In the genomic region with DNA sequence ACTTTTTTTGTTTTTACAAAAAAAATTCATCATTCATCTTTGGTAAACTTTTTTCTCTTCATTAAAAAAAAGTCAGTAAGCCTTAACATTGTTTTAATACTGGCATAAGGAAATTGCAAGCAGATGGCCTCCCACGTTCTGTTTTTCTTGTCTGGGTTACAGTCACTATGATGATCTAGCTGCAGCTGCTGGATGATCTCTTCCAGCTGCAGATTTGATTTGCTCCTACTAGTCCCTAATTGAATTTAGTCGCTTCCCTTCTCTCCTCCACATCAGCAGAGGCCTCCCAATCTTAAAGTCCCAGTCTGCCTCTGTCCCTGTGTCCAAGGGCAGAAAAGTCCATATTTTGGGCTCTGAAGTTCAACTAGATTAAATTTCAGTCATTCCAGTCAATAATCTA, we compare ENCODE assay signal across 18 cellular contexts.
DNase-seq lines count a peak whose midpoint lies in the region; ATAC-seq and TF ChIP-seq lines count a peak whose summit lies in the region.
"Had no signal": no experiment of that assay in that cellular context is flagged by ENCODE, and none has a peak within 500 bp of the region (broad histone marks: within the 10 kb centered on the region; RNA-seq: fewer than 3 reads in every experiment).

No MANE protein-coding gene starts in this region.

- no peak for ATAC-seq in activated CD8-positive, alpha-beta T cell treated with anti-CD3 and anti-CD28 coated beads for 36 hours

- H3K4me3 ChIP-seq in skeletal muscle cell (ENCODE audit: low read depth, low read length): no peak overlapping the region
- H3K4me3 ChIP-seq: dorsolateral prefrontal cortex had no signal

- no peak for TF ChIP-seq CTCF in activated CD8-positive, alpha-beta T cell treated with anti-CD3 and anti-CD28 coated beads for 36 hours (IDR thresholded peaks at IDR 0.05)

- no peak overlapping the region for H3K27ac Mint-ChIP-seq in activated CD8-positive, alpha-beta T cell treated with anti-CD3 and anti-CD28 coated beads for 36 hours
- H3K27ac Mint-ChIP-seq: CD4-positive, CD25-positive, alpha-beta regulatory T cell had no signal

- no peaks in the 10 kb centered on the region for H3K36me3 Mint-ChIP-seq in activated CD8-positive, alpha-beta T cell treated with anti-CD3 and anti-CD28 coated beads for 36 hours (ENCODE audit: low read depth)
- H3K36me3 Mint-ChIP-seq: CD4-positive, CD25-positive, alpha-beta regulatory T cell had no signal

- CTCF ChIA-PET in activated CD8-positive, alpha-beta T cell treated with anti-CD3 and anti-CD28 coated beads for 36 hours (lab: Charles Lee): no interaction called here

- H3K27me3 Mint-ChIP-seq in activated CD8-positive, alpha-beta T cell treated with anti-CD3 and anti-CD28 coated beads for 36 hours: no peaks in the 10 kb centered on the region
- H3K27me3 Mint-ChIP-seq: CD4-positive, CD25-positive, alpha-beta regulatory T cell had no signal

- peaks cover 23% of the 10 kb centered on the region for H3K4me1 Mint-ChIP-seq in activated CD8-positive, alpha-beta T cell treated with anti-CD3 and anti-CD28 coated beads for 36 hours (ENCODE audit: low read depth)

- H3K4me3 Mint-ChIP-seq in activated CD8-positive, alpha-beta T cell treated with anti-CD3 and anti-CD28 coated beads for 36 hours: no peak overlapping the region
- H3K4me3 Mint-ChIP-seq: CD4-positive, CD25-positive, alpha-beta regulatory T cell had no signal

- intact Hi-C loops in activated CD8-positive, alpha-beta T cell treated with anti-CD3 and anti-CD28 coated beads for 36 hours (cut with micrococcal nuclease): loop anchor here (10.0 kb wide), 1 partner anchor 168 kb away; no protein-coding TSS in a partner anchor
- intact Hi-C loops in posterior cingulate gyrus (cut with DNase I): no loop called here

- POLR2A ChIA-PET in activated CD8-positive, alpha-beta T cell treated with anti-CD3 and anti-CD28 coated beads for 36 hours (lab: Charles Lee): no interaction called here

- H3K9me3 Mint-ChIP-seq in activated CD8-positive, alpha-beta T cell treated with anti-CD3 and anti-CD28 coated beads for 36 hours: no peaks in the 10 kb centered on the region

- DNase-seq in EH (ENCODE audit: low read depth): peak; percentile 74
- peak; percentile 76 for DNase-seq in SK-N-DZ (ENCODE audit: low spot score)
- peak; percentile 84 for DNase-seq in fibroblast of the conjunctiva (ENCODE audit: low read depth)
- peak; percentile 79 for DNase-seq in skeletal muscle cell (ENCODE audit: low read depth)
- DNase-seq in cerebellum (ENCODE audit: low spot score): no peak
- no peak for DNase-seq in NOMO-1 (lab: John Stamatoyannopoulos, UW; ENCODE audit: unreplicated experiment in 2 of 2)
- DNase-seq in activated CD8-positive, alpha-beta T cell treated with anti-CD3 and anti-CD28 coated beads for 36 hours: no peak
- no peak for DNase-seq in posterior cingulate gyrus
- DNase-seq: activated CD4-positive, alpha-beta T cell treated with anti-CD3 and anti-CD28 coated beads, Interleukin-2, amount 50 U/mL, for 4 hours; amniotic stem cell; CD4-positive, CD25-positive, alpha-beta regulatory T cell; DND-41; dorsolateral prefrontal cortex; midbrain; NCI-H2081; NCI-H748 treated with DMSO at 0.1 percent for 48 hours; substantia nigra; T-helper 2 cell had no signal

Comparison
In these comparisons a context has a peak if more than half of its experiments do, and no peak if none do; other contexts are left out.
1. DNase-seq: peak in EH (single experiment), SK-N-DZ (single experiment), fibroblast of the conjunctiva (single experiment) and skeletal muscle cell (single experiment); none in cerebellum (single experiment), NOMO-1 (0 of 2), activated CD8-positive, alpha-beta T cell treated with anti-CD3 and anti-CD28 coated beads for 36 hours (single experiment) and posterior cingulate gyrus (0 of 10).